8 cellular contexts compared by ENCODE assay signal in the genomic region with DNA sequence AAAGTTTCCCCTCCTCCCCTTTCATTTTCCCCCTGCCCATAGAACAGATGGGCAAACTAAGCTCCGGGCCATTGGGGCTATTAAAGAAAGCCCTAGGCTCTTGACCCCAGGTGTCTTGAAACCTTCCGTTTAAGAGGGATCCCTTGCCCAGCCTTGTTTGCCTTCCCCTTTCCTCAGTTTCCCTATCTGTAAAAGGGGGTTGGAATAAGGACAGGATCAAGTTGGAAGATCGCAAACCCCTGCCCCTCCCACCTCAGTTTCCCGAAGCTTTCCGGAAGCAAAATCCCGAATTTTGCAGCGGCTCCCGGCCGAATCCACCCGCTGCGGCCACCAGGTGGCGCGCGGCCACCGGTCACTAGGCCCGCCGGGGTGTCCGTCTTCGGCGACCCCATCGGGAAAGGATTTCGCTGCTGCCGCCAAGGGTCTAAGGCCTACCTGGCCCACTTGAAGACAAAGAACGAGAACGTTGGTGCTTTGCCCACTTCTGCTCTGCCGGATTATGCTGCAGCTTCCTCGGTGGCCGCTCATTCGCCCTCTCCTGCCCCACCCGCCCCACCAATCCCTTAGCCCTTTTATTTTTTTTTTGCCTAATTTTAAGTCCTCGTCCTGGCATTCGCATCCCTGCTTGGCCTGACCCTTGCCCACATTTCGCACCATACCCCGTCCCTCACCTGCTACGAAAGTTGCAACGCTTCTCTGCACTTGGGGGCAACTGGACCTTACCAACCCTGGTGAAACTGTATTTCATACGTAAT. TPM values are rescaled to one million over a fixed set of nuclear protein-coding genes. Genes with fewer than 3 reads are reported as not detected.
A peak's percentile ranks its signal among the peaks of the same experiment; 100 is the strongest.
DNase-seq lines count a peak whose midpoint lies in the region; ATAC-seq and TF ChIP-seq lines count a peak whose summit lies in the region.

No MANE protein-coding gene starts in this region.

- H3K36me3 ChIP-seq in endodermal cell (ENCODE audit: control insufficient read depth, insufficient read depth, low read length), result no peaks in the 10 kb centered on the region

- peaks cover 49% of the 10 kb centered on the region for H3K4me1 Mint-ChIP-seq in activated CD4-positive, alpha-beta T cell treated with anti-CD3 and anti-CD28 coated beads, Interleukin-2, amount 10 ng/mL, durations not matched to agents 24 days and 14 days
- H3K4me1 Mint-ChIP-seq in endodermal cell, result peaks cover 28% of the 10 kb centered on the region

- peaks cover 6% of the 10 kb centered on the region for H3K4me1 ChIP-seq in endodermal cell (ENCODE audit: control insufficient read depth, insufficient read depth, low read length)

- peaks cover 2% of the 10 kb centered on the region for H3K36me3 Mint-ChIP-seq in activated CD4-positive, alpha-beta T cell treated with anti-CD3 and anti-CD28 coated beads, Interleukin-2, amount 10 ng/mL, durations not matched to agents 24 days and 14 days (ENCODE audit: low read depth)
- no peaks in the 10 kb centered on the region for H3K36me3 Mint-ChIP-seq in endodermal cell (ENCODE audit: low read depth)

- peaks cover 60% of the 10 kb centered on the region for H3K27me3 Mint-ChIP-seq in activated CD4-positive, alpha-beta T cell treated with anti-CD3 and anti-CD28 coated beads, Interleukin-2, amount 10 ng/mL, durations not matched to agents 24 days and 14 days
- peaks cover 21% of the 10 kb centered on the region for H3K27me3 Mint-ChIP-seq in endodermal cell (ENCODE audit: insufficient read depth)

- TF ChIP-seq CTCF in endodermal cell (conservative IDR thresholded peaks at IDR 0.05), result peak; percentile 99

- 24 to 31% methylated on average over 31 to 37 of the region's 37 CpGs for WGBS in endodermal cell (ENCODE audit: insufficient coverage in 1 of 2, insufficient read length in 1 of 2), 2 experiments

- peak overlapping the region; percentile 91 for H3K4me3 Mint-ChIP-seq in activated CD4-positive, alpha-beta T cell treated with anti-CD3 and anti-CD28 coated beads, Interleukin-2, amount 10 ng/mL, durations not matched to agents 24 days and 14 days
- H3K4me3 Mint-ChIP-seq in endodermal cell, result peak overlapping the region; percentile 95

- no peak for ATAC-seq in stimulated activated naive CD8-positive, alpha-beta T cell treated with anti-CD3 and anti-CD28 coated beads, Interleukin-15, Interleukin-2, amounts not matched to agents 100 U/mL and 50 U/mL, for 24 hours
- ATAC-seq in HG02588 (IDR thresholded peaks at IDR 0.05; ENCODE audit: unreplicated experiment), result no peak

- peak overlapping the region; percentile 76 for H3K9ac ChIP-seq in endodermal cell (ENCODE audit: extremely low read depth, low read length, poor library complexity, severe bottlenecking)

- H3K9me3 ChIP-seq in endodermal cell (ENCODE audit: control insufficient read depth, low read length), result no peaks in the 10 kb centered on the region

- peak; percentile 85 for DNase-seq in NCI-H82 (lab: John Stamatoyannopoulos, UW)
- DNase-seq in NCI-H82 treated with DMSO at 0.1 percent for 48 hours (lab: John Stamatoyannopoulos, UW; ENCODE audit: unreplicated experiment), result no peak
- DNase-seq in NCI-H1105 (lab: John Stamatoyannopoulos, UW), result peak; percentile 54
- peak; percentile 84 for DNase-seq in activated CD4-positive, alpha-beta T cell treated with anti-CD3 and anti-CD28 coated beads, Interleukin-2, amount 10 ng/mL, durations not matched to agents 24 days and 14 days
- peak; percentile 95 for DNase-seq in endodermal cell
- peak; percentile 76 for DNase-seq in medulla oblongata (ENCODE audit: extremely low spot score)
- peak; percentile 60 for DNase-seq in stimulated activated naive CD8-positive, alpha-beta T cell treated with anti-CD3 and anti-CD28 coated beads, Interleukin-15, Interleukin-2, amounts not matched to agents 100 U/mL and 50 U/mL, for 24 hours

- H3K4me3 ChIP-seq in endodermal cell (ENCODE audit: low read length), result peak overlapping the region; percentile 90

- no peaks in the 10 kb centered on the region for H3K9me3 Mint-ChIP-seq in activated CD4-positive, alpha-beta T cell treated with anti-CD3 and anti-CD28 coated beads, Interleukin-2, amount 10 ng/mL, durations not matched to agents 24 days and 14 days
- no peaks in the 10 kb centered on the region for H3K9me3 Mint-ChIP-seq in endodermal cell

- peak overlapping the region; percentile 94 for H3K27ac Mint-ChIP-seq in activated CD4-positive, alpha-beta T cell treated with anti-CD3 and anti-CD28 coated beads, Interleukin-2, amount 10 ng/mL, durations not matched to agents 24 days and 14 days
- H3K27ac Mint-ChIP-seq in endodermal cell, result peak overlapping the region; percentile 99

- no peak overlapping the region for H3K27ac ChIP-seq in endodermal cell (ENCODE audit: low read depth, low read length)

- intact Hi-C loops in activated CD4-positive, alpha-beta T cell treated with anti-CD3 and anti-CD28 coated beads, Interleukin-2, amount 10 ng/mL, durations not matched to agents 24 days and 14 days (cut with micrococcal nuclease), result loop anchor here (2.0 to 5.0 kb wide), 3 partner anchors 169 to 470 kb away; partner anchors contain the start of genes GOLGA1, HSPA5 and SCAI

- H3K27me3 ChIP-seq in endodermal cell (ENCODE audit: control insufficient read depth, insufficient read depth, low read length, poor library complexity, severe bottlenecking), result peaks cover 7% of the 10 kb centered on the region

RNA-seq across cellular contexts. Expression of gene NR6A1, which starts 0.9 kb away (rescaled TPM):
- 2.3 and 2.7 TPM in 2 replicates for total RNA-seq in activated CD4-positive, alpha-beta T cell treated with anti-CD3 and anti-CD28 coated beads, Interleukin-2, amount 10 ng/mL, durations not matched to agents 24 days and 14 days
- 100 to 1,000 TPM; 168 to 206 TPM for total RNA-seq in endodermal cell
- 47.4 TPM for polyA plus RNA-seq in endodermal cell (2013, experiment 1 of 2)
- 49.5 TPM for polyA plus RNA-seq in endodermal cell (2013, experiment 2 of 2)

RNA-seq across cellular contexts. Expression of gene OLFML2A, which starts 4.9 kb away (rescaled TPM):
- total RNA-seq in activated CD4-positive, alpha-beta T cell treated with anti-CD3 and anti-CD28 coated beads, Interleukin-2, amount 10 ng/mL, durations not matched to agents 24 days and 14 days, result not detected in 2 replicates
- total RNA-seq in endodermal cell, result 10 to 100 TPM; 28.1 to 31.2 TPM
- polyA plus RNA-seq in endodermal cell (2013, experiment 1 of 2), result 8.2 TPM
- polyA plus RNA-seq in endodermal cell (2013, experiment 2 of 2), result 7.8 TPM

Comparison
In these comparisons a context has a peak if more than half of its experiments do, and no peak if none do; other contexts are left out.
1. RNA of gene NR6A1, which starts 0.9 kb away (total RNA-seq): 168 to 206 TPM in endodermal cell; 2.3 to 2.7 TPM in activated CD4-positive, alpha-beta T cell treated with anti-CD3 and anti-CD28 coated beads, Interleukin-2, amount 10 ng/mL, durations not matched to agents 24 days and 14 days; every median in the first group is over 10 times any median in the second.
2. RNA of gene OLFML2A, which starts 4.9 kb away (total RNA-seq): 28.1 to 31.2 TPM in endodermal cell; not detected in activated CD4-positive, alpha-beta T cell treated with anti-CD3 and anti-CD28 coated beads, Interleukin-2, amount 10 ng/mL, durations not matched to agents 24 days and 14 days; every median in the first group is over 10 times any median in the second.